Comparison of ENCODE assay signal across 1 cellular context in the genomic region with DNA sequence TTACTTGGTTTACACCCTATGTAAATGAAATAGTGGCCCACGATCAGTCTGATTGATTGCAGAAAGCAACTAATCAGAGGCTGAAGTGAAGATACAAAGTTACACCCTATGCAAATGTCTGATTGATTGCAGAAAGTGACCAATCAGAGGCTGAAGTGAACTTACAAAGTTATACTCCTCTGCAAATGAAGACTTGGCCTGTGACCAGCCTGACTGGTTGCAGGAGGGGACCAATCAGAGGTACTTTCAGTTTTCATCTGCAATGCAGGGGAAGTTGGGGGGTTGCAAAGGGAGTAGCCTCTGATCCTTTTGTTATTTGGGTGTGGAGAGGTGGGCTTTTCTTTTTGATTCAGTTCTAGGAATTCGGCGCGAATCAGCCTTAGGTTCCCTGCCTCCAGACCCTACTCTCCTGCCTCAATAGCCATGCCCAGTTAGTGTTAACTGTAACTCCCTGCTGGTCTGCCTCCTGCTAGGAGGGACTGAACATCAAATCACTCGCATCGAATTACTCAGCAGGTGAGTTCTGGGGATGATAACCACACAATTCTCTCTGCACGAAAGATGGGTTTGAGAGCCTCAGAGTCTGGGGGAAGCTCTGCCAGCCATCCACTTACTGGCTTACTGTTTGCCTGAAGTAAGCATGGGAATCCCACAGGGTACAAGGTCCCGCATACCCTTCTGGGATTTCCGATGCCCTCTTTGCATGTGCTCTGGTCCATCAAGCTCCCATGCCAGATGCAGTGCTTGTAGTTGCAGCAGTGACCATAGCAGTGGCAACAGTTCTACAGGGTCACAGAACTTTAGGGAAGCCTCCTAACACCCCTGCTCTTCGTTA.
A peak's percentile ranks its signal among the peaks of the same experiment; 100 is the strongest.
TF ChIP-seq lines count a peak whose summit lies in the region.

No MANE protein-coding gene starts in this region.

TF ChIP-seq in HepG2, 621 proteins besides CTCF, POLR2A, EP300 and RAD21:
- TF ChIP-seq NFYC (CRISPR knock-in tag; IDR thresholded peaks at IDR 0.05) = 0 out of 2 replicates have a peak, but pooled peaks have one; percentile 14
- no peak for TF ChIP-seq ZFP82 (CRISPR knock-in tag; IDR thresholded peaks at IDR 0.05; ENCODE audit: borderline replicate concordance)
- TF ChIP-seq HMGA1 (CRISPR knock-in tag; conservative IDR thresholded peaks at IDR 0.05) = no peak
- no peak for TF ChIP-seq NCOR1 (IDR thresholded peaks at IDR 0.05; ENCODE audit: borderline replicate concordance, low read length)
- TF ChIP-seq ZC3H13 (CRISPR knock-in tag; IDR thresholded peaks at IDR 0.05) = no peak
